In the genomic region with DNA sequence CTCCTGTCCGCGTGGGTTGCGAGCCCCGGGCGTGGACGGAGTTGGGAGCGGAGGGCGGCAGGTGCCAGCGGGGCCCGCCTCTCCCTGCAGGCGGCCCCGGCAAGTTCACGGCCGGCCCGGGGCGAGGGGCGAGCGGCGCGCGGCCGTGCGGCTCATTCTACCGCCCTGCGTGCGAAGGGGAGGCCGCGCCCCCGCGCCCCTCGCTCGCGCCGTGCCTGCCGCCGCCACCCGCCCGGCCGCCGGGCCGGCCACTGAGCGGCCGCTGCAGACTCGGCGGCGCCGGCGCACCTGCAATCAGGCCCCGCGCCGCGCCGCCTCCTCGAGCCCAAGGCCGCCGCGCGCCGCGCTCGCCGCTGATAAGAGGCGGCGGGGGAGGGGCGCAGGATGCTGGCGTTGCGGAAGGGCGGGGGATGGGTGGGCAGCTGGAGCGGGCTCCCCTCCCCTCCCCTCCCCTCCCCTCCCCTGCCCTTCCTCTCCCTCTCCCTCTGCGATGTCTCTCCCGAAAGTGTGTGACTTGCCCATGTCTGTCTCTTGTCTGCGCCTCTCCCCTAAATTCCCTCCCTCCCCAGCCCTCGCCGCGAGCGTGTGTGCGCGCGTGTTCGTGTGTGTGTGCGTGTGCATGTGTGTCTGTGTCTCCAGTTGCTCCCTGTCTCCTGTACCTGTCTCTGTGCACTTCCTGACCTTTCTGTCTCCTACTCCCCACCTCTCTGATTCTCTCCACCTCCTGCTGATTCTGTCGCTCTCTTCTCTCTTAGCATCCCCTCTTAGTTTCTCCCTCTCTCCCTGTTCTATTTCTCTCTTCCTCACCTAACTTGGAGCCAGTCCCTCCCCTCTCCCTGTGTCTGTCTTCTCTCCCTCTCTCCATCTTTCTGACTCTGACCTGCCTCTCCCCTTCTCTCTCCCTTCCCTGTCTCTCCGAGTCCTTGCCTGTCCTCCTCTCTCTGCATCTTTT, we compare ENCODE assay signal across 8 cellular contexts.
DNase-seq lines count a peak whose midpoint lies in the region; ATAC-seq and TF ChIP-seq lines count a peak whose summit lies in the region.

No MANE protein-coding gene starts in this region.

- no peak overlapping the region for H3K27ac Mint-ChIP-seq in immature natural killer cell
- H3K27ac Mint-ChIP-seq in stimulated activated naive CD8-positive, alpha-beta T cell treated with anti-CD3 and anti-CD28 coated beads, Interleukin-15, amount 100 ng/mL, for 72 hours: no peak overlapping the region
- H3K27ac Mint-ChIP-seq in activated naive CD4-positive, alpha-beta T cell treated with anti-CD3 and anti-CD28 coated beads, Interleukin-2, amount 10 ng/mL, durations not matched to agents 7 days and 5 days: no peak overlapping the region

- peaks cover 1 to 5% (median 3%) of the 10 kb centered on the region in 6 donors for H3K9me3 Mint-ChIP-seq in immature natural killer cell
- peaks cover 0 to 5% of the 10 kb centered on the region in 2 donors for H3K9me3 Mint-ChIP-seq in stimulated activated naive CD8-positive, alpha-beta T cell treated with anti-CD3 and anti-CD28 coated beads, Interleukin-15, amount 100 ng/mL, for 72 hours
- peaks cover 2% of the 10 kb centered on the region for H3K9me3 Mint-ChIP-seq in activated naive CD4-positive, alpha-beta T cell treated with anti-CD3 and anti-CD28 coated beads, Interleukin-2, amount 10 ng/mL, durations not matched to agents 7 days and 5 days

- no peaks in the 10 kb centered on the region for H3K4me1 ChIP-seq in ascending aorta

- H3K4me3 Mint-ChIP-seq in immature natural killer cell: peak overlapping the region in 3 of 5 donors; percentile 49 to 58 (median 50)
- peak overlapping the region; percentile 41 to 44 for H3K4me3 Mint-ChIP-seq in stimulated activated naive CD8-positive, alpha-beta T cell treated with anti-CD3 and anti-CD28 coated beads, Interleukin-15, amount 100 ng/mL, for 72 hours
- H3K4me3 Mint-ChIP-seq in activated naive CD4-positive, alpha-beta T cell treated with anti-CD3 and anti-CD28 coated beads, Interleukin-2, amount 10 ng/mL, durations not matched to agents 7 days and 5 days: no peak overlapping the region

- no peak for ATAC-seq in stimulated activated naive CD8-positive, alpha-beta T cell treated with anti-CD3 and anti-CD28 coated beads, Interleukin-15, amount 100 ng/mL, for 72 hours
- no peak for ATAC-seq in GM19328 (IDR thresholded peaks at IDR 0.05; ENCODE audit: unreplicated experiment)
- ATAC-seq in GM21786 (IDR thresholded peaks at IDR 0.05; ENCODE audit: unreplicated experiment): no peak

- H3K4me1 Mint-ChIP-seq in immature natural killer cell: peaks cover 0 to 1% of the 10 kb centered on the region in 2 donors
- H3K4me1 Mint-ChIP-seq in stimulated activated naive CD8-positive, alpha-beta T cell treated with anti-CD3 and anti-CD28 coated beads, Interleukin-15, amount 100 ng/mL, for 72 hours: peaks cover 8% of the 10 kb centered on the region
- peaks cover 6% of the 10 kb centered on the region for H3K4me1 Mint-ChIP-seq in activated naive CD4-positive, alpha-beta T cell treated with anti-CD3 and anti-CD28 coated beads, Interleukin-2, amount 10 ng/mL, durations not matched to agents 7 days and 5 days

- H3K4me3 ChIP-seq in GM12865 (ENCODE audit: low read depth, low read length): peak overlapping the region; percentile 31
- H3K4me3 ChIP-seq in ascending aorta: peak overlapping the region; percentile 45 to 60

- no peaks in the 10 kb centered on the region for H3K27me3 ChIP-seq in ascending aorta

- no peak overlapping the region for H3K27ac ChIP-seq in ascending aorta

- no peaks in the 10 kb centered on the region for H3K36me3 ChIP-seq in ascending aorta

- CTCF ChIA-PET in activated naive CD4-positive, alpha-beta T cell treated with anti-CD3 and anti-CD28 coated beads, Interleukin-2, amount 10 ng/mL, durations not matched to agents 7 days and 5 days (lab: Charles Lee): no interaction called here

- no peaks in the 10 kb centered on the region for H3K9me3 ChIP-seq in ascending aorta

- TF ChIP-seq CTCF in GM12865 (IDR thresholded peaks at IDR 0.05; ENCODE audit: insufficient read depth, low read depth, low read length, missing control alignments) (no peak), ascending aorta (IDR thresholded peaks at IDR 0.05) (no peak)

- intact Hi-C loops in ascending aorta (cut with DNase I): no loop called here

- DNase-seq in GM12865 (ENCODE audit: low read depth): peak; percentile 62
- DNase-seq in NCI-H1048 (lab: John Stamatoyannopoulos, UW): peak; percentile 28
- no peak for DNase-seq in ascending aorta (ENCODE audit: low spot score in 2 of 2)
- no peak for DNase-seq in immature natural killer cell
- no peak for DNase-seq in stimulated activated naive CD8-positive, alpha-beta T cell treated with anti-CD3 and anti-CD28 coated beads, Interleukin-15, amount 100 ng/mL, for 72 hours
- no peak for DNase-seq in activated naive CD4-positive, alpha-beta T cell treated with anti-CD3 and anti-CD28 coated beads, Interleukin-2, amount 10 ng/mL, durations not matched to agents 7 days and 5 days

- peaks cover 1 to 11% (median 2%) of the 10 kb centered on the region in 3 donors for H3K27me3 Mint-ChIP-seq in immature natural killer cell (ENCODE audit: low read depth in 3 of 3)
- peaks cover 27% of the 10 kb centered on the region for H3K27me3 Mint-ChIP-seq in stimulated activated naive CD8-positive, alpha-beta T cell treated with anti-CD3 and anti-CD28 coated beads, Interleukin-15, amount 100 ng/mL, for 72 hours
- H3K27me3 Mint-ChIP-seq in activated naive CD4-positive, alpha-beta T cell treated with anti-CD3 and anti-CD28 coated beads, Interleukin-2, amount 10 ng/mL, durations not matched to agents 7 days and 5 days: peaks cover 33% of the 10 kb centered on the region

- peaks cover 0 to 4% (median 0%) of the 10 kb centered on the region in 3 donors for H3K36me3 Mint-ChIP-seq in immature natural killer cell
- H3K36me3 Mint-ChIP-seq in activated naive CD4-positive, alpha-beta T cell treated with anti-CD3 and anti-CD28 coated beads, Interleukin-2, amount 10 ng/mL, durations not matched to agents 7 days and 5 days: no peaks in the 10 kb centered on the region

Comparison
In these comparisons a context has a peak if more than half of its experiments do, and no peak if none do; other contexts are left out.
1. DNase-seq: peak in GM12865 (single experiment) and NCI-H1048 (single experiment); none in ascending aorta (0 of 2), immature natural killer cell (0 of 3), stimulated activated naive CD8-positive, alpha-beta T cell treated with anti-CD3 and anti-CD28 coated beads, Interleukin-15, amount 100 ng/mL, for 72 hours (0 of 2) and activated naive CD4-positive, alpha-beta T cell treated with anti-CD3 and anti-CD28 coated beads, Interleukin-2, amount 10 ng/mL, durations not matched to agents 7 days and 5 days (single experiment).